ENCODE assay signal across 1 cellular context in genomic region chr21:39183272-39184049, GRCh38.
A peak's percentile ranks its signal among the peaks of the same experiment; 100 is the strongest.
TF ChIP-seq lines count a peak whose summit lies in the region.

Gene PSMG1, minus strand, starts transcription at chr21:39183451. Its CDS starts 66 bp downstream, at chr21:39183385.

TF ChIP-seq in HepG2, 621 proteins besides CTCF, POLR2A, EP300 and RAD21 (continues in another document):
- TF ChIP-seq, protein P1, sequence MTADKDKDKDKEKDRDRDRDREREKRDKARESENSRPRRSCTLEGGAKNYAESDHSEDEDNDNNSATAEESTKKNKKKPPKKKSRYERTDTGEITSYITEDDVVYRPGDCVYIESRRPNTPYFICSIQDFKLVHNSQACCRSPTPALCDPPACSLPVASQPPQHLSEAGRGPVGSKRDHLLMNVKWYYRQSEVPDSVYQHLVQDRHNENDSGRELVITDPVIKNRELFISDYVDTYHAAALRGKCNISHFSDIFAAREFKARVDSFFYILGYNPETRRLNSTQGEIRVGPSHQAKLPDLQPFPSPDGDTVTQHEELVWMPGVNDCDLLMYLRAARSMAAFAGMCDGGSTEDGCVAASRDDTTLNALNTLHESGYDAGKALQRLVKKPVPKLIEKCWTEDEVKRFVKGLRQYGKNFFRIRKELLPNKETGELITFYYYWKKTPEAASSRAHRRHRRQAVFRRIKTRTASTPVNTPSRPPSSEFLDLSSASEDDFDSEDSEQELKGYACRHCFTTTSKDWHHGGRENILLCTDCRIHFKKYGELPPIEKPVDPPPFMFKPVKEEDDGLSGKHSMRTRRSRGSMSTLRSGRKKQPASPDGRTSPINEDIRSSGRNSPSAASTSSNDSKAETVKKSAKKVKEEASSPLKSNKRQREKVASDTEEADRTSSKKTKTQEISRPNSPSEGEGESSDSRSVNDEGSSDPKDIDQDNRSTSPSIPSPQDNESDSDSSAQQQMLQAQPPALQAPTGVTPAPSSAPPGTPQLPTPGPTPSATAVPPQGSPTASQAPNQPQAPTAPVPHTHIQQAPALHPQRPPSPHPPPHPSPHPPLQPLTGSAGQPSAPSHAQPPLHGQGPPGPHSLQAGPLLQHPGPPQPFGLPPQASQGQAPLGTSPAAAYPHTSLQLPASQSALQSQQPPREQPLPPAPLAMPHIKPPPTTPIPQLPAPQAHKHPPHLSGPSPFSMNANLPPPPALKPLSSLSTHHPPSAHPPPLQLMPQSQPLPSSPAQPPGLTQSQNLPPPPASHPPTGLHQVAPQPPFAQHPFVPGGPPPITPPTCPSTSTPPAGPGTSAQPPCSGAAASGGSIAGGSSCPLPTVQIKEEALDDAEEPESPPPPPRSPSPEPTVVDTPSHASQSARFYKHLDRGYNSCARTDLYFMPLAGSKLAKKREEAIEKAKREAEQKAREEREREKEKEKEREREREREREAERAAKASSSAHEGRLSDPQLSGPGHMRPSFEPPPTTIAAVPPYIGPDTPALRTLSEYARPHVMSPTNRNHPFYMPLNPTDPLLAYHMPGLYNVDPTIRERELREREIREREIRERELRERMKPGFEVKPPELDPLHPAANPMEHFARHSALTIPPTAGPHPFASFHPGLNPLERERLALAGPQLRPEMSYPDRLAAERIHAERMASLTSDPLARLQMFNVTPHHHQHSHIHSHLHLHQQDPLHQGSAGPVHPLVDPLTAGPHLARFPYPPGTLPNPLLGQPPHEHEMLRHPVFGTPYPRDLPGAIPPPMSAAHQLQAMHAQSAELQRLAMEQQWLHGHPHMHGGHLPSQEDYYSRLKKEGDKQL (CRISPR knock-in tag; IDR thresholded peaks at IDR 0.05; ENCODE audit: low read depth), result peak; percentile 46; the same call in 1 of the 2 replicates
- TF ChIP-seq PCBP1 (IDR thresholded peaks at IDR 0.05; ENCODE audit: borderline replicate concordance, low read depth, low read length) (0 out of 2 replicates have a peak, but pooled peaks have one; percentile 44), TFDP1 (CRISPR knock-in tag; IDR thresholded peaks at IDR 0.05; ENCODE audit: borderline replicate concordance) (peak; percentile 79; the same call in 1 of the 2 replicates), ARNT2 (CRISPR knock-in tag; IDR thresholded peaks at IDR 0.05; ENCODE audit: low read depth) (0 out of 2 replicates have a peak, but pooled peaks have one; percentile 53), HNF4A (CRISPR knock-in tag; IDR thresholded peaks at IDR 0.05) (0 out of 2 replicates have a peak, but pooled peaks have one; percentile 2), DR1 (CRISPR knock-in tag; IDR thresholded peaks at IDR 0.05) (peak; percentile 67; the same call in 1 of the 2 replicates), PREB (CRISPR knock-in tag; IDR thresholded peaks at IDR 0.05) (no peak), SATB2 (CRISPR knock-in tag; IDR thresholded peaks at IDR 0.05) (peak; percentile 73; the same call in 1 of the 2 replicates), RBAK (CRISPR knock-in tag; IDR thresholded peaks at IDR 0.05) (peak; percentile 41; the same call in 1 of the 2 replicates), TBP (CRISPR knock-in tag; IDR thresholded peaks at IDR 0.05) (no peak), ZNF430 (CRISPR knock-in tag; IDR thresholded peaks at IDR 0.05) (no peak), TCF7 (IDR thresholded peaks at IDR 0.05; ENCODE audit: low read depth) (no peak), SIX1 (CRISPR knock-in tag; IDR thresholded peaks at IDR 0.05; ENCODE audit: borderline replicate concordance) (no peak), SNAI1 (CRISPR knock-in tag; IDR thresholded peaks at IDR 0.05; ENCODE audit: borderline replicate concordance) (no peak), NR2F6 (IDR thresholded peaks at IDR 0.05) (no peak), NR2F6 (CRISPR knock-in tag; IDR thresholded peaks at IDR 0.05) (peak; percentile 29; the same call in 1 of the 2 replicates), FOXA1 (IDR thresholded peaks at IDR 0.05) (no peak), FOXA1 (CRISPR knock-in tag; IDR thresholded peaks at IDR 0.05) (peak; percentile 15; the same call in 1 of the 2 replicates), GATA4 (IDR thresholded peaks at IDR 0.05; ENCODE audit: borderline replicate concordance, low read depth) (0 out of 2 replicates have a peak, but pooled peaks have one; percentile 18), KLF11 (CRISPR knock-in tag; IDR thresholded peaks at IDR 0.05) (peak; percentile 88), SMAD9 (CRISPR knock-in tag; IDR thresholded peaks at IDR 0.05) (no peak), ZNF562 (CRISPR knock-in tag; IDR thresholded peaks at IDR 0.05; ENCODE audit: borderline replicate concordance) (no peak), IRF1 (CRISPR knock-in tag; IDR thresholded peaks at IDR 0.05; ENCODE audit: low read depth) (0 out of 2 replicates have a peak, but pooled peaks have one; percentile 70), HNRNPK (IDR thresholded peaks at IDR 0.05; ENCODE audit: low read depth, low read length, poor library complexity, severe bottlenecking) (peak; percentile 76), ZNF543 (CRISPR knock-in tag; IDR thresholded peaks at IDR 0.05) (peak; percentile 100), SRY (CRISPR knock-in tag; IDR thresholded peaks at IDR 0.05) (peak; percentile 88), ZNF276 (CRISPR knock-in tag; IDR thresholded peaks at IDR 0.05; ENCODE audit: low read depth) (peak; percentile 89), MLX (CRISPR knock-in tag; IDR thresholded peaks at IDR 0.05) (peak; percentile 51; the same call in 1 of the 2 replicates)
- TF ChIP-seq, protein P2, sequence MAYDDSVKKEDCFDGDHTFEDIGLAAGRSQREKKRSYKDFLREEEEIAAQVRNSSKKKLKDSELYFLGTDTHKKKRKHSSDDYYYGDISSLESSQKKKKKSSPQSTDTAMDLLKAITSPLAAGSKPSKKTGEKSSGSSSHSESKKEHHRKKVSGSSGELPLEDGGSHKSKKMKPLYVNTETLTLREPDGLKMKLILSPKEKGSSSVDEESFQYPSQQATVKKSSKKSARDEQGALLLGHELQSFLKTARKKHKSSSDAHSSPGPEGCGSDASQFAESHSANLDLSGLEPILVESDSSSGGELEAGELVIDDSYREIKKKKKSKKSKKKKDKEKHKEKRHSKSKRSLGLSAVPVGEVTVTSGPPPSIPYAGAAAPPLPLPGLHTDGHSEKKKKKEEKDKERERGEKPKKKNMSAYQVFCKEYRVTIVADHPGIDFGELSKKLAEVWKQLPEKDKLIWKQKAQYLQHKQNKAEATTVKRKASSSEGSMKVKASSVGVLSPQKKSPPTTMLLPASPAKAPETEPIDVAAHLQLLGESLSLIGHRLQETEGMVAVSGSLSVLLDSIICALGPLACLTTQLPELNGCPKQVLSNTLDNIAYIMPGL (CRISPR knock-in tag; IDR thresholded peaks at IDR 0.05; ENCODE audit: borderline replicate concordance in 1 of 2, low read depth in 1 of 2), result peak; percentile 85 to 87
- TF ChIP-seq, protein P3, sequence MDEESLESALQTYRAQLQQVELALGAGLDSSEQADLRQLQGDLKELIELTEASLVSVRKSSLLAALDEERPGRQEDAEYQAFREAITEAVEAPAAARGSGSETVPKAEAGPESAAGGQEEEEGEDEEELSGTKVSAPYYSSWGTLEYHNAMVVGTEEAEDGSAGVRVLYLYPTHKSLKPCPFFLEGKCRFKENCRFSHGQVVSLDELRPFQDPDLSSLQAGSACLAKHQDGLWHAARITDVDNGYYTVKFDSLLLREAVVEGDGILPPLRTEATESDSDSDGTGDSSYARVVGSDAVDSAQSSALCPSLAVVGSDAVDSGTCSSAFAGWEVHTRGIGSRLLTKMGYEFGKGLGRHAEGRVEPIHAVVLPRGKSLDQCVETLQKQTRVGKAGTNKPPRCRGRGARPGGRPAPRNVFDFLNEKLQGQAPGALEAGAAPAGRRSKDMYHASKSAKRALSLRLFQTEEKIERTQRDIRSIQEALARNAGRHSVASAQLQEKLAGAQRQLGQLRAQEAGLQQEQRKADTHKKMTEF (CRISPR knock-in tag; IDR thresholded peaks at IDR 0.05), result peak; percentile 81
- TF ChIP-seq, protein P4, sequence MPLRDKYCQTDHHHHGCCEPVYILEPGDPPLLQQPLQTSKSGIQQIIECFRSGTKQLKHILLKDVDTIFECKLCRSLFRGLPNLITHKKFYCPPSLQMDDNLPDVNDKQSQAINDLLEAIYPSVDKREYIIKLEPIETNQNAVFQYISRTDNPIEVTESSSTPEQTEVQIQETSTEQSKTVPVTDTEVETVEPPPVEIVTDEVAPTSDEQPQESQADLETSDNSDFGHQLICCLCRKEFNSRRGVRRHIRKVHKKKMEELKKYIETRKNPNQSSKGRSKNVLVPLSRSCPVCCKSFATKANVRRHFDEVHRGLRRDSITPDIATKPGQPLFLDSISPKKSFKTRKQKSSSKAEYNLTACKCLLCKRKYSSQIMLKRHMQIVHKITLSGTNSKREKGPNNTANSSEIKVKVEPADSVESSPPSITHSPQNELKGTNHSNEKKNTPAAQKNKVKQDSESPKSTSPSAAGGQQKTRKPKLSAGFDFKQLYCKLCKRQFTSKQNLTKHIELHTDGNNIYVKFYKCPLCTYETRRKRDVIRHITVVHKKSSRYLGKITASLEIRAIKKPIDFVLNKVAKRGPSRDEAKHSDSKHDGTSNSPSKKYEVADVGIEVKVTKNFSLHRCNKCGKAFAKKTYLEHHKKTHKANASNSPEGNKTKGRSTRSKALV (CRISPR knock-in tag; IDR thresholded peaks at IDR 0.05), result peak; percentile 43; the same call in 1 of the 2 replicates
- TF ChIP-seq, protein P5, sequence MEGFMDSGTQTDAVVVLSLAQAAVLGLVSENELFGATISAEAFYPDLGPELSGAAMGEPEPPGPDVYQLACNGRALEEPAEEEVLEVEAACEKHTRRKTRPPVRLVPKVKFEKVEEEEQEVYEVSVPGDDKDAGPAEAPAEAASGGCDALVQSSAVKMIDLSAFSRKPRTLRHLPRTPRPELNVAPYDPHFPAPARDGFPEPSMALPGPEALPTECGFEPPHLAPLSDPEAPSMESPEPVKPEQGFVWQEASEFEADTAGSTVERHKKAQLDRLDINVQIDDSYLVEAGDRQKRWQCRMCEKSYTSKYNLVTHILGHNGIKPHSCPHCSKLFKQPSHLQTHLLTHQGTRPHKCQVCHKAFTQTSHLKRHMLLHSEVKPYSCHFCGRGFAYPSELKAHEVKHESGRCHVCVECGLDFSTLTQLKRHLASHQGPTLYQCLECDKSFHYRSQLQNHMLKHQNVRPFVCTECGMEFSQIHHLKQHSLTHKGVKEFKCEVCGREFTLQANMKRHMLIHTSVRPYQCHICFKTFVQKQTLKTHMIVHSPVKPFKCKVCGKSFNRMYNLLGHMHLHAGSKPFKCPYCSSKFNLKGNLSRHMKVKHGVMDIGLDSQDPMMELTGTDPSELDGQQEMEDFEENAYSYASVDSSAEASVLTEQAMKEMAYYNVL (CRISPR knock-in tag; IDR thresholded peaks at IDR 0.05; ENCODE audit: borderline replicate concordance), result peak; percentile 40; the same call in 1 of the 2 replicates
- TF ChIP-seq, protein P6, sequence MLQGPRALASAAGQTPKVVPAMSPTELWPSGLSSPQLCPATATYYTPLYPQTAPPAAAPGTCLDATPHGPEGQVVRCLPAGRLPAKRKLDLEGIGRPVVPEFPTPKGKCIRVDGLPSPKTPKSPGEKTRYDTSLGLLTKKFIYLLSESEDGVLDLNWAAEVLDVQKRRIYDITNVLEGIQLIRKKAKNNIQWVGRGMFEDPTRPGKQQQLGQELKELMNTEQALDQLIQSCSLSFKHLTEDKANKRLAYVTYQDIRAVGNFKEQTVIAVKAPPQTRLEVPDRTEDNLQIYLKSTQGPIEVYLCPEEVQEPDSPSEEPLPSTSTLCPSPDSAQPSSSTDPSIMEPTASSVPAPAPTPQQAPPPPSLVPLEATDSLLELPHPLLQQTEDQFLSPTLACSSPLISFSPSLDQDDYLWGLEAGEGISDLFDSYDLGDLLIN (CRISPR knock-in tag; IDR thresholded peaks at IDR 0.05; ENCODE audit: borderline replicate concordance), result no peak
